ENCODE assay signal across 1 cellular context in genomic region chr14:36766974-36767373, GRCh38.
A peak's percentile ranks its signal among the peaks of the same experiment; 100 is the strongest.
TF ChIP-seq lines count a peak whose summit lies in the region.

No MANE protein-coding gene starts in this region.

TF ChIP-seq in H1, 55 proteins besides CTCF, POLR2A, EP300 and RAD21:
- TF ChIP-seq SIN3A (conservative IDR thresholded peaks at IDR 0.05 in 1 of 2, IDR thresholded peaks at IDR 0.05 in 1 of 2; ENCODE audit: low read depth in 1 of 2, low read length in 2 of 2), result no peak
- no peak for TF ChIP-seq SP1 (IDR thresholded peaks at IDR 0.05; ENCODE audit: low read depth, low read length)
- 0 out of 2 replicates have a peak, but pooled peaks have one; percentile 8 for TF ChIP-seq MAFK (IDR thresholded peaks at IDR 0.05; ENCODE audit: low read depth, low read length)
